9 cellular contexts compared by ENCODE assay signal in the genomic region with DNA sequence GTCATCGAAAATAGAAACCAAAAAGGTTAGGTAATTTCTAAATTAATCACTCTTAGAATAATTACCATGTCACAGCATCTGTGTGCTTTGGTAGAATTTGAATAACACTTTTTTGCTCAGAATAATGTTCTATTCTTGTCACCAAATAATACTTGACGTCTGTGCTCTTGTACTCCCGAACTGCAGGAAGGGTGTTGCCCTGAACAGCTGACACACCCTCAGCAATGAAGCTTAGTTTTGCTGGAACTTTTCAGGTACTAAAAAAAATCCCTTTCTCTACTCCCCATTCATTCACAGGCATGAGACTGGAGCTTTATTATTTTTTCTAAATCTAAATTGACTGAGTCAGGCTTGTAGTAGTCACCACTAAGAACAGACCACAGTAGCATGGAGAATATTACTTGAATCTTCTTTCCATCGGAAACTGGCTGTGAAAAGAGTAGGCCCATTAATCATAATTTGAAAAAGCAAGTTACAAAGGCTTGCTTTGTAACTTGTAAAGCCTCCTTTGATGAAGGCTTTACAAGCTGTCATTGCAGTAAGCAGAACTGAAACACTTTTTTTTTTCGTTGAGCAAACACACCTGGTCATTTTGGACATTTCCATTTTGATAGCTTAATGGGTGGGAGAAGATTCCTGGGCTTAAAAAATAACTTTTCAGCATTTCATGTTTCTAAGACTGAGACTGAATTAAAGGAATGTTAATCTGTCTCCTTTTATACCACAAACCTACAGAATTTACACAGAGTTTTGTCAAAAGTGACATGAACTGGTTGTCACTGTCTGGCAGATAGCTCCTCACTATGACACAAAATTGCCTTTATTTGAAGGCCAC.
A peak's percentile ranks its signal among the peaks of the same experiment; 100 is the strongest.
DNase-seq lines count a peak whose midpoint lies in the region; ATAC-seq, FAIRE-seq and TF ChIP-seq lines count a peak whose summit lies in the region.
"Had no signal": no experiment of that assay in that cellular context is flagged by ENCODE, and none has a peak within 500 bp of the region (broad histone marks: within the 10 kb centered on the region; RNA-seq: fewer than 3 reads in every experiment).

No MANE protein-coding gene starts in this region.

- no peaks in the 10 kb centered on the region for H3K27me3 ChIP-seq in bronchial epithelial cell (ENCODE audit: control insufficient read depth, insufficient read depth, low read length)
- H3K27me3 ChIP-seq: SJCRH30 had no signal

- no peak overlapping the region for H3K4me3 ChIP-seq in bronchial epithelial cell (ENCODE audit: low read depth, low read length)
- H3K4me3 ChIP-seq: SJCRH30 had no signal

- DNase-seq in NCI-H526 (lab: John Stamatoyannopoulos, UW) (peak; percentile 67 to 79), bronchial epithelial cell (ENCODE audit: low read depth) (peak; percentile 84), omental fat pad (ENCODE audit: low spot score) (no peak), AG08395 (ENCODE audit: low spot score) (no peak), Ammon's horn (ENCODE audit: low spot score) (no peak), frontal cortex (ENCODE audit: low spot score in 2 of 2) (no peak)

- no peak for FAIRE-seq in bronchial epithelial cell (lab: Jason Lieb, UNC)
- FAIRE-seq in frontal cortex (lab: Jason Lieb, UNC), result no peak

- H3K36me3 ChIP-seq in bronchial epithelial cell (ENCODE audit: control insufficient read depth, insufficient read depth, low read length), result no peaks in the 10 kb centered on the region
- H3K36me3 ChIP-seq: SJCRH30 had no signal

- TF ChIP-seq CTCF in bronchial epithelial cell (IDR thresholded peaks at IDR 0.05; ENCODE audit: insufficient read depth, low read length, severe bottlenecking) (no peak), omental fat pad (IDR thresholded peaks at IDR 0.05) (no peak)

- ATAC-seq in GM19023 (IDR thresholded peaks at IDR 0.05; ENCODE audit: unreplicated experiment) (peak; percentile 55), HG02678 (IDR thresholded peaks at IDR 0.05; ENCODE audit: unreplicated experiment) (peak; percentile 66), omental fat pad (ENCODE audit: low FRiP score) (peak; percentile 55)

Comparison
In these comparisons a context has a peak if more than half of its experiments do, and no peak if none do; other contexts are left out.
1. DNase-seq: peak in NCI-H526 (2 of 2) and bronchial epithelial cell (single experiment); none in omental fat pad (single experiment), AG08395 (single experiment), Ammon's horn (single experiment) and frontal cortex (0 of 2).
2. Peak in every context shown above with its lines, with median percentiles within 50 percentile points of each other: ATAC-seq.